12 cellular contexts compared by ENCODE assay signal in genomic region chr12:92469837-92470236, GRCh38.
A peak's percentile ranks its signal among the peaks of the same experiment; 100 is the strongest.
DNase-seq lines count a peak whose midpoint lies in the region; ATAC-seq and TF ChIP-seq lines count a peak whose summit lies in the region.
"Had no signal": no experiment of that assay in that cellular context is flagged by ENCODE, and none has a peak within 500 bp of the region (broad histone marks: within the 10 kb centered on the region; RNA-seq: fewer than 3 reads in every experiment).

No MANE protein-coding gene starts in this region.

- H3K27ac ChIP-seq in breast epithelium = no peak overlapping the region
- H3K27ac ChIP-seq in mammary epithelial cell (ENCODE audit: insufficient read depth, low read depth, low read length) = no peak overlapping the region
- H3K27ac ChIP-seq in upper lobe of right lung = no peak overlapping the region

- H2AFZ ChIP-seq in mammary epithelial cell (ENCODE audit: low read depth, low read length) = peak overlapping the region; percentile 8

- 53% methylated on average over 6 of the region's 6 CpGs for WGBS in mammary epithelial cell (ENCODE audit: low coverage, missing lambda C conversion rate)

- H3K4me2 ChIP-seq in mammary epithelial cell (ENCODE audit: insufficient read depth, low read depth, low read length) = no peak overlapping the region

- H3K4me1 ChIP-seq in breast epithelium (no peaks in the 10 kb centered on the region), mammary epithelial cell (ENCODE audit: insufficient read depth, low read length) (no peaks in the 10 kb centered on the region), upper lobe of right lung (no peaks in the 10 kb centered on the region)

- no peaks in the 10 kb centered on the region for H3K27me3 Mint-ChIP-seq in MCF 10A (ENCODE audit: insufficient read depth, unreplicated experiment)
- H3K27me3 Mint-ChIP-seq: activated CD8-positive, alpha-beta memory T cell treated with anti-CD3 and anti-CD28 coated beads, Interleukin-2, amount 10 ng/mL, durations not matched to agents 7 days and 5 days had no signal

- TF ChIP-seq CTCF in MCF 10A (IDR thresholded peaks at IDR 0.05; ENCODE audit: unreplicated experiment) (no peak), breast epithelium (IDR thresholded peaks at IDR 0.05) (no peak), mammary epithelial cell (conservative IDR thresholded peaks at IDR 0.05 in 1 of 2, IDR thresholded peaks at IDR 0.05 in 1 of 2; ENCODE audit: extremely low read depth in 1 of 2, insufficient read depth in 1 of 2, low read depth in 1 of 2, low read length in 2 of 2) (no peak), upper lobe of right lung (IDR thresholded peaks at IDR 0.05) (no peak)

- H3K79me2 ChIP-seq in mammary epithelial cell (ENCODE audit: insufficient read depth, low read length) = no peaks in the 10 kb centered on the region

- H3K9me3 Mint-ChIP-seq in MCF 10A (ENCODE audit: unreplicated experiment) = no peaks in the 10 kb centered on the region

- dilution Hi-C loops in mammary epithelial cell (cut with HindIII; ENCODE audit: low sequenced_read_pairs) = no loop called here

- in situ Hi-C loops in mammary epithelial cell (cut with MboI; ENCODE audit: low sequenced_read_pairs in 2 of 2) = no loop called here

- H3K4me3 ChIP-seq in breast epithelium (no peak overlapping the region), mammary epithelial cell (replicated peaks in 1 of 3; ENCODE audit: insufficient read depth in 1 of 3, low read depth in 2 of 3, low read length in 3 of 3) (no peak overlapping the region), upper lobe of right lung (no peak overlapping the region)
- H3K4me3 ChIP-seq: mucosa of descending colon had no signal

- H3K36me3 Mint-ChIP-seq in MCF 10A (ENCODE audit: insufficient read depth, unreplicated experiment) = no peaks in the 10 kb centered on the region

- H3K36me3 ChIP-seq in breast epithelium = no peaks in the 10 kb centered on the region
- no peaks in the 10 kb centered on the region for H3K36me3 ChIP-seq in mammary epithelial cell (ENCODE audit: insufficient read depth, low read length)
- no peaks in the 10 kb centered on the region for H3K36me3 ChIP-seq in upper lobe of right lung

- H3K27me3 ChIP-seq in breast epithelium (no peaks in the 10 kb centered on the region), mammary epithelial cell (ENCODE audit: insufficient read depth, low read length) (no peaks in the 10 kb centered on the region), upper lobe of right lung (no peaks in the 10 kb centered on the region)

- CTCF ChIA-PET in MCF 10A (lab: Yijun Ruan, JAX) = interaction anchor here (0.6 kb wide), 2 partner anchors 268 to 323 kb away, joined by 3 read pairs; no protein-coding TSS in a partner anchor
- CTCF ChIA-PET in mammary epithelial cell (lab: Charles Lee; ENCODE audit: low non-redundant PET) = no interaction called here

- H3K4me3 Mint-ChIP-seq in MCF 10A (ENCODE audit: unreplicated experiment) = no peak overlapping the region
- H3K4me3 Mint-ChIP-seq: activated CD8-positive, alpha-beta memory T cell treated with anti-CD3 and anti-CD28 coated beads, Interleukin-2, amount 10 ng/mL, durations not matched to agents 7 days and 5 days had no signal

- no peak overlapping the region for H3K27ac Mint-ChIP-seq in MCF 10A (ENCODE audit: low read depth, unreplicated experiment)
- H3K27ac Mint-ChIP-seq: activated CD8-positive, alpha-beta memory T cell treated with anti-CD3 and anti-CD28 coated beads, Interleukin-2, amount 10 ng/mL, durations not matched to agents 7 days and 5 days had no signal

- POLR2A ChIA-PET in MCF 10A (lab: Yijun Ruan, JAX) = no interaction called here

- ATAC-seq in upper lobe of right lung = peak; percentile 35
- ATAC-seq in HG03280 (IDR thresholded peaks at IDR 0.05; ENCODE audit: unreplicated experiment) = no peak
- ATAC-seq in GM18867 (IDR thresholded peaks at IDR 0.05; ENCODE audit: unreplicated experiment) = no peak
- ATAC-seq: activated CD8-positive, alpha-beta memory T cell treated with anti-CD3 and anti-CD28 coated beads, Interleukin-2, amount 10 ng/mL, durations not matched to agents 7 days and 5 days; mucosa of descending colon had no signal

- H3K4me1 Mint-ChIP-seq in MCF 10A (ENCODE audit: insufficient read depth, unreplicated experiment) = peaks cover 12% of the 10 kb centered on the region

- no peak for TF ChIP-seq POLR2A in breast epithelium (IDR thresholded peaks at IDR 0.05)

- intact Hi-C loops in MCF 10A (cut with micrococcal nuclease) (no loop called here), breast epithelium (cut with DNase I; ENCODE audit: low total_unique reads) (no loop called here), mammary epithelial cell (cut with micrococcal nuclease) (no loop called here), upper lobe of right lung (cut with DNase I) (no loop called here)

- H4K20me1 ChIP-seq in mammary epithelial cell (ENCODE audit: insufficient read depth, low read length) = no peaks in the 10 kb centered on the region

- DNase-seq in MCF 10A (ENCODE audit: unreplicated experiment) = peak; percentile 16
- DNase-seq in breast epithelium (ENCODE audit: low spot score in 2 of 2) = no peak
- no peak for DNase-seq in mammary epithelial cell
- peak; percentile 61 for DNase-seq in left kidney (ENCODE audit: low read depth, low spot score)
- DNase-seq in upper lobe of right lung = no peak
- DNase-seq in DMS153 (lab: John Stamatoyannopoulos, UW) = no peak
- DNase-seq: activated CD8-positive, alpha-beta memory T cell treated with anti-CD3 and anti-CD28 coated beads, Interleukin-2, amount 10 ng/mL, durations not matched to agents 7 days and 5 days; NCI-H1092; SW 1271 had no signal

- H3K9ac ChIP-seq in mammary epithelial cell (ENCODE audit: insufficient read depth, low read length) = no peak overlapping the region

- no TSS peak for BruUV-seq in MCF 10A (replicated peaks; lab: Mats Ljungman, UMichigan)
- no TSS peak for BruUV-seq in mammary epithelial cell (replicated peaks; lab: Mats Ljungman, UMichigan)

- H3K9me3 ChIP-seq in breast epithelium = no peaks in the 10 kb centered on the region
- no peaks in the 10 kb centered on the region for H3K9me3 ChIP-seq in mammary epithelial cell (replicated peaks; ENCODE audit: insufficient read depth, low read length)
- H3K9me3 ChIP-seq in upper lobe of right lung = no peaks in the 10 kb centered on the region
- H3K9me3 ChIP-seq: mucosa of descending colon had no signal

Comparison
In these comparisons a context has a peak if more than half of its experiments do, and no peak if none do; other contexts are left out.
1. DNase-seq: peak in MCF 10A (single experiment) and left kidney (single experiment); none in breast epithelium (0 of 2), mammary epithelial cell (single experiment), upper lobe of right lung (single experiment) and DMS153 (single experiment).